27 cellular contexts compared by ENCODE assay signal in the genomic region with DNA sequence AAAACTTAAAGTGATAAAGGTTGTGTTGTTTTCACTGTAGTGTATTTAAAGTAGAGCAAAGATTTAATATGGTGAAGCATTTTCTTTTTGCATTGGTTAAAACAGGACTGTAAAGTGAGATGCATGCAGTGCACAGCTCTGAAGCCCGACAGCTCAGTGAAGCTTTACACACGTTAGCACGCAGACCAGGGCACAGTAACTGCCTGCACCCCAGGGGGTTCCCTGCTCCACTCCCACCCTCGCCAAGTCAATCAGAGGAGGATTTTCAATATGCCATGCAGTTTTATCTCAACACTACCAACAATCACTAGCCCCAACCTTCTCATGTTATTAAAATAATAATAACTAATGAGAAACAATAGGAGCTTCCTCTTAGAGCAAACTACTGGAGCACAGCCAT. TPM values are rescaled to one million over a fixed set of nuclear protein-coding genes. Genes with fewer than 3 reads are reported as not detected.
DNase-seq lines count a peak whose midpoint lies in the region; ATAC-seq, FAIRE-seq and TF ChIP-seq lines count a peak whose summit lies in the region.
"Had no signal": no experiment of that assay in that cellular context is flagged by ENCODE, and none has a peak within 500 bp of the region (broad histone marks: within the 10 kb centered on the region; RNA-seq: fewer than 3 reads in every experiment).

No MANE protein-coding gene starts in this region.

- no peak overlapping the region for H3K4me3 Mint-ChIP-seq in MCF 10A (ENCODE audit: unreplicated experiment)
- H3K4me3 Mint-ChIP-seq: IgD-negative memory B cell had no signal

- H2AFZ ChIP-seq in mammary epithelial cell (ENCODE audit: low read depth, low read length) (no peak overlapping the region), K562 (ENCODE audit: low read depth, low read length) (peak overlapping the region; percentile 84; the same call in 1 of the 2 replicates)

- H3K36me3 ChIP-seq in mammary epithelial cell (ENCODE audit: insufficient read depth, low read length) (no peaks in the 10 kb centered on the region), K562 (ENCODE audit: control insufficient read depth, insufficient read depth, low read length) (no peaks in the 10 kb centered on the region)

- H3K9ac ChIP-seq in mammary epithelial cell (ENCODE audit: insufficient read depth, low read length) (no peak overlapping the region), K562 (ENCODE audit: insufficient read depth in 1 of 2, low read depth in 2 of 2, low read length in 2 of 2) (no peak overlapping the region)

- dilution Hi-C loops in mammary epithelial cell (cut with HindIII; ENCODE audit: low sequenced_read_pairs): no loop called here

- intact Hi-C loops in MCF 10A (cut with micrococcal nuclease) (loop anchor here (1.0 to 2.0 kb wide), 2 partner anchors 64 to 120 kb away; no protein-coding TSS in a partner anchor), mammary epithelial cell (cut with micrococcal nuclease) (loop anchor here (1.0 to 2.0 kb wide), 2 partner anchors 60 to 120 kb away; no protein-coding TSS in a partner anchor), K562 (cut with micrococcal nuclease) (loop anchor here (1.0 to 5.0 kb wide), 2 partner anchors 63 to 158 kb away; no protein-coding TSS in a partner anchor)

- no peaks in the 10 kb centered on the region for H3K9me3 Mint-ChIP-seq in MCF 10A (ENCODE audit: unreplicated experiment)
- H3K9me3 Mint-ChIP-seq: CD4-positive, CD25-positive, alpha-beta regulatory T cell; IgD-negative memory B cell had no signal

- H3K27me3 Mint-ChIP-seq in MCF 10A (ENCODE audit: insufficient read depth, unreplicated experiment): no peaks in the 10 kb centered on the region
- H3K27me3 Mint-ChIP-seq: IgD-negative memory B cell had no signal

- TF ChIP-seq CTCF in MCF 10A (IDR thresholded peaks at IDR 0.05; ENCODE audit: unreplicated experiment): no peak
- no peak for TF ChIP-seq CTCF in mammary epithelial cell (conservative IDR thresholded peaks at IDR 0.05 in 1 of 2, IDR thresholded peaks at IDR 0.05 in 1 of 2; ENCODE audit: extremely low read depth in 1 of 2, insufficient read depth in 1 of 2, low read depth in 1 of 2, low read length in 2 of 2)
- TF ChIP-seq CTCF in NB4 (IDR thresholded peaks at IDR 0.05; ENCODE audit: low read depth, low read length): no peak
- no peak for TF ChIP-seq CTCF in K562 (IDR thresholded peaks at IDR 0.05 in 2 of 3, conservative IDR thresholded peaks at IDR 0.05 in 1 of 3; ENCODE audit: insufficient read depth in 2 of 3, low read depth in 1 of 3, low read length in 3 of 3)

- TF ChIP-seq RAD21 in K562 (CRISPR knock-in tag; conservative IDR thresholded peaks at IDR 0.05 in 1 of 2, IDR thresholded peaks at IDR 0.05 in 1 of 2): no peak

- H4K20me1 ChIP-seq in mammary epithelial cell (ENCODE audit: insufficient read depth, low read length) (no peaks in the 10 kb centered on the region), K562 (replicated peaks; ENCODE audit: control insufficient read depth, insufficient read depth, low read length) (no peaks in the 10 kb centered on the region)

- DNase-seq in MCF 10A (ENCODE audit: unreplicated experiment) (no peak), mammary epithelial cell (no peak), NB4 (ENCODE audit: low read depth) (peak; percentile 80), K562 (ENCODE audit: extremely low read depth in 1 of 4, low spot score in 3 of 4) (no peak), HuH-7.5 (ENCODE audit: low spot score) (no peak), medulla oblongata (ENCODE audit: extremely low spot score) (no peak)
- DNase-seq: CD4-positive, CD25-positive, alpha-beta regulatory T cell; COR-L47; DMS79; EL; GDM1; NCI-H1105; NCI-H1436 treated with DMSO at 0.1 percent for 48 hours; NCI-H1930; NCI-H446; NCI-H524 treated with DMSO at 0.1 percent for 48 hours; NCI-H82; NK-92 treated with Interleukin-12 subunit alpha and Interleukin-12 subunit beta, amount 100 ng/mL, for 24 hours; PC-3; SHP77; T-helper 1 cell had no signal

- TF ChIP-seq POLR2A in NB4 (IDR thresholded peaks at IDR 0.05; ENCODE audit: extremely low read depth, insufficient read length): no peak
- no peak for TF ChIP-seq POLR2A in K562 (conservative IDR thresholded peaks at IDR 0.05)

- CTCF ChIA-PET in MCF 10A (lab: Yijun Ruan, JAX): interaction anchor here (0.5 to 4.4 kb wide), 27 partner anchors 8 to 893 kb away, joined by 3 to 29 read pairs (median 4); no protein-coding TSS in a partner anchor
- CTCF ChIA-PET in mammary epithelial cell (lab: Charles Lee; ENCODE audit: low non-redundant PET): interaction anchor here (0.6 to 0.7 kb wide), 2 partner anchors 61 to 160 kb away, joined by 3 to 4 read pairs; no protein-coding TSS in a partner anchor
- CTCF ChIA-PET in K562 (lab: Yijun Ruan, JAX; ENCODE audit: low intra/inter-chr PET ratio): interaction anchor here (1.0 to 1.6 kb wide), 2 partner anchors 61 to 158 kb away, joined by 3 to 9 read pairs; no protein-coding TSS in a partner anchor

- no peaks in the 10 kb centered on the region for H3K79me2 ChIP-seq in mammary epithelial cell (ENCODE audit: insufficient read depth, low read length)
- H3K79me2 ChIP-seq in K562 (ENCODE audit: control insufficient read depth, insufficient read depth, low read length): no peaks in the 10 kb centered on the region

- BruUV-seq in MCF 10A (replicated peaks; lab: Mats Ljungman, UMichigan): no TSS peak
- no TSS peak for BruUV-seq in mammary epithelial cell (replicated peaks; lab: Mats Ljungman, UMichigan)
- BruUV-seq in K562 (replicated peaks; lab: Mats Ljungman, UMichigan): no TSS peak

- in situ Hi-C loops in mammary epithelial cell (cut with MboI; ENCODE audit: low sequenced_read_pairs in 2 of 2): loop anchor here (5.0 to 10.0 kb wide), 2 partner anchors 158 to 166 kb away; partner anchors contain the start of gene LEO1 (in 1 of the 2)
- in situ Hi-C loops in K562 (cut with MboI): no loop called here

- H3K4me3 ChIP-seq in mammary epithelial cell (replicated peaks in 1 of 3; ENCODE audit: insufficient read depth in 1 of 3, low read depth in 2 of 3, low read length in 3 of 3) (no peak overlapping the region), NB4 (ENCODE audit: low read depth, low read length) (no peak overlapping the region), K562 (no peak overlapping the region)
- H3K4me3 ChIP-seq: GM12878 had no signal

- POLR2A ChIA-PET in MCF 10A (lab: Yijun Ruan, JAX): interaction anchor here (0.7 to 1.9 kb wide), 4 partner anchors 11 to 170 kb away, joined by 3 to 6 read pairs (median 5); partner anchors contain the start of gene LEO1
- POLR2A ChIA-PET in K562 (lab: Yijun Ruan, JAX): interaction anchor here (0.5 kb wide), 1 partner anchor 12 kb away, joined by 3 read pairs; no protein-coding TSS in a partner anchor

- peaks cover 23% of the 10 kb centered on the region for H3K4me1 Mint-ChIP-seq in MCF 10A (ENCODE audit: insufficient read depth, unreplicated experiment)

- H3K27ac Mint-ChIP-seq in MCF 10A (ENCODE audit: low read depth, unreplicated experiment): peak overlapping the region; percentile 91

- no peak for FAIRE-seq in K562 (lab: Jason Lieb, UNC)
- FAIRE-seq: GM12878 had no signal

- ATAC-seq in K562 (no peak), GM18873 (IDR thresholded peaks at IDR 0.05; ENCODE audit: low FRiP score, unreplicated experiment) (no peak), GM19452 (IDR thresholded peaks at IDR 0.05; ENCODE audit: unreplicated experiment) (no peak)

- H3K9me3 ChIP-seq in mammary epithelial cell (replicated peaks; ENCODE audit: insufficient read depth, low read length) (no peaks in the 10 kb centered on the region), K562 (replicated peaks; ENCODE audit: control insufficient read depth, insufficient read depth, low read depth, low read length) (no peaks in the 10 kb centered on the region)

- H3K27me3 ChIP-seq in mammary epithelial cell (ENCODE audit: insufficient read depth, low read length) (no peaks in the 10 kb centered on the region), K562 (ENCODE audit: control insufficient read depth in 2 of 2, insufficient read depth in 2 of 2, low read length in 2 of 2) (no peaks in the 10 kb centered on the region)

- H3K27ac ChIP-seq in mammary epithelial cell (ENCODE audit: insufficient read depth, low read depth, low read length) (no peak overlapping the region), K562 (ENCODE audit: extremely low read depth, low read depth, low read length) (no peak overlapping the region)

- no peaks in the 10 kb centered on the region for H3K9me1 ChIP-seq in K562 (ENCODE audit: control insufficient read depth, insufficient read depth, low read length)

- peaks cover 4% of the 10 kb centered on the region for H3K4me1 ChIP-seq in mammary epithelial cell (ENCODE audit: insufficient read depth, low read length)
- H3K4me1 ChIP-seq in K562 (replicated peaks in 1 of 2; ENCODE audit: control insufficient read depth in 2 of 2, insufficient read depth in 2 of 2, low read length in 2 of 2): peaks cover 6 to 31% of the 10 kb centered on the region in 2 experiments; a peak in 4 of 5 replicates

- peaks cover 30% of the 10 kb centered on the region for H3K36me3 Mint-ChIP-seq in MCF 10A (ENCODE audit: insufficient read depth, unreplicated experiment)

- H3K4me2 ChIP-seq in mammary epithelial cell (ENCODE audit: insufficient read depth, low read depth, low read length) (no peak overlapping the region), K562 (ENCODE audit: insufficient read depth, low read length) (no peak overlapping the region)

- no peak for TF ChIP-seq EP300 in K562 (IDR thresholded peaks at IDR 0.05; ENCODE audit: low read length)

- 86% methylated on average over 4 of the region's 4 CpGs for WGBS in mammary epithelial cell (ENCODE audit: low coverage, missing lambda C conversion rate)
- 33% methylated on average over 4 of the region's 4 CpGs for WGBS in K562 (ENCODE audit: insufficient coverage, low coverage, missing lambda C conversion rate)

RNA-seq across cellular contexts. Expression of gene BCL2L10, which starts 28.1 kb away (rescaled TPM):
- 0.42 TPM in 1 of 2 replicates, not detected in the other for total RNA-seq in MCF 10A (2022)
- 1 to 10 TPM in 1 of 2 donors, not detected in 1; 2.2 TPM for total RNA-seq in mammary epithelial cell
- 0.39 TPM for polyA plus RNA-seq in mammary epithelial cell
- 5.5 TPM for polyA minus RNA-seq in mammary epithelial cell
- total RNA-seq in K562 (2011; cell fraction: chromatin; rRNA removed; ENCODE audit: low replicate concordance): not detected in 2 replicates
- total RNA-seq in K562 (2011; cell fraction: nucleolus; rRNA removed): not detected in 2 replicates
- total RNA-seq in K562 (2011; cell fraction: nucleoplasm; rRNA removed): not detected in 2 replicates
- not detected in 2 replicates for total RNA-seq in K562 (2014; rRNA removed)
- total RNA-seq in K562 (2014; rRNA removed; fragmentation: Illumina TruSeq; extraction: Trizol): not detected in 2 replicates
- total RNA-seq in K562 (2015; rRNA removed; fragmentation: Illumina TruSeq; extraction: Trizol): not detected in 2 replicates
- total RNA-seq in K562 (2021): not detected in 2 replicates
- not detected in 2 replicates for polyA plus RNA-seq in K562 (2011; rRNA removed)
- not detected in 2 replicates for polyA plus RNA-seq in K562 (2011; cell fraction: cytosol; rRNA removed)
- not detected in 2 replicates for polyA plus RNA-seq in K562 (2011; cell fraction: nucleus; rRNA removed)
- polyA plus RNA-seq in K562 (2012): not detected in 2 replicates
- polyA plus RNA-seq in K562 (2014; fragmentation: Illumina TruSeq; extraction: Trizol): not detected in 2 replicates
- polyA plus RNA-seq in K562 (2014; fragmentation: Nextera tagmentation; extraction: Ambion mirVana): not detected
- not detected in 2 replicates for polyA plus RNA-seq in K562 (2014; rRNA removed)
- polyA minus RNA-seq in K562 (2011; rRNA and poly(A)+ RNA removed): not detected in 2 replicates
- polyA minus RNA-seq in K562 (2011; cell fraction: cytosol; rRNA and poly(A)+ RNA removed): not detected in 2 replicates
- not detected in 2 replicates for polyA minus RNA-seq in K562 (2011; cell fraction: nucleus; rRNA and poly(A)+ RNA removed)
- total RNA-seq: H4, HT1080, PC-3 had no signal

RNA-seq across cellular contexts. Expression of gene GNB5, which starts 50.5 kb away (rescaled TPM):
- total RNA-seq in MCF 10A (2022) (31.8 and 33.7 TPM in 2 replicates), mammary epithelial cell (10 to 100 TPM; 35.5 to 38.3 TPM), K562 (2014; rRNA removed) (0.77 and 2.5 TPM in 2 replicates), K562 (2014; rRNA removed; fragmentation: Illumina TruSeq; extraction: Trizol) (0.64 and 0.84 TPM in 2 replicates), K562 (2015; rRNA removed; fragmentation: Illumina TruSeq; extraction: Trizol) (0.11 and 0.98 TPM in 2 replicates), K562 (2021) (1.0 and 1.1 TPM in 2 replicates)
- polyA plus RNA-seq in mammary epithelial cell (36.8 TPM), K562 (2011; rRNA removed) (0.70 and 0.79 TPM in 2 replicates), K562 (2014; fragmentation: Illumina TruSeq; extraction: Trizol) (0.61 and 0.70 TPM in 2 replicates), K562 (2014; fragmentation: Nextera tagmentation; extraction: Ambion mirVana) (under 1 TPM; 0.14 to 0.32 TPM), K562 (2014; rRNA removed) (0.63 and 2.1 TPM in 2 replicates)
- polyA minus RNA-seq in mammary epithelial cell: 19.7 TPM
- total RNA-seq in K562 (2011; cell fraction: chromatin; rRNA removed; ENCODE audit: low replicate concordance): 1.4 and 1.9 TPM in 2 replicates
- total RNA-seq in K562 (2011; cell fraction: nucleolus; rRNA removed): 0.92 and 1.2 TPM in 2 replicates
- 2.1 and 2.2 TPM in 2 replicates for total RNA-seq in K562 (2011; cell fraction: nucleoplasm; rRNA removed)
- 0.55 and 0.79 TPM in 2 replicates for polyA plus RNA-seq in K562 (2011; cell fraction: cytosol; rRNA removed)
- 0.48 and 0.74 TPM in 2 replicates for polyA plus RNA-seq in K562 (2011; cell fraction: nucleus; rRNA removed)
- 0.92 and 1.2 TPM in 2 replicates for polyA plus RNA-seq in K562 (2012)
- 0.77 and 0.81 TPM in 2 replicates for polyA minus RNA-seq in K562 (2011; rRNA and poly(A)+ RNA removed)
- 1.0 and 2.4 TPM in 2 replicates for polyA minus RNA-seq in K562 (2011; cell fraction: cytosol; rRNA and poly(A)+ RNA removed)
- 0.44 and 1.3 TPM in 2 replicates for polyA minus RNA-seq in K562 (2011; cell fraction: nucleus; rRNA and poly(A)+ RNA removed)
